ENCODE assay signal across 10 cellular contexts in the genomic region with DNA sequence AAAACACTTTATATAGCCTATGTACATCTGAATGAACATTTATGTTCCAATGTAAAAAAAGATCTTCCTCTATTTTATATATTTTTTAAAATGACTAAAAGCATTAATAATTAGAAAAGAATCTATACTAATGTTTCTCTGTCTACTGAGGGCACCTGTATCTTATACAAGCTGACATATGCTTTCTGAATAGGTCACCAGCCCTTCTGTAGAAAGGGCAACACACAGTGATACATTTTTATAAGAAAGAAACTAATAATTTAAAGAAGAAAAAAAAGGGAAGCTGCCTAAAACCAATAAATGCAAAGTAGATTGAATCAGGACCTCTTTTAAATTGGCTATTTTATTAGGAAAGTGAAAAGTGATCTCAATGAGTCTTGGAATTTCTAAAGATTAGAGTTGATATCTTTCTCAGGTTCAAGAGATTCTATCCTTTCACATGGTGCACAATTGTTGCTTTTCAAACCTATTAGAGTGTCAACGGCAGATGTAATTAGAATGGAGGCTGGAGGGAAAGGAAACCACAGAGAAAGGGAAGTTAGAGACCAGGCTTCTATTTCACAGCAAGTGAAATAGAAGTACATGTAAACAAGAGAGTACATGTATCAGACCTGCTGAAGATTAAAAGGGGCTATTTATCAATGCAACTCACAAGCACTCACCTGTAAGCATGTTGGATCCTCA. TPM values are rescaled to one million over a fixed set of nuclear protein-coding genes. Genes with fewer than 3 reads are reported as not detected.
DNase-seq lines count a peak whose midpoint lies in the region; ATAC-seq, FAIRE-seq and TF ChIP-seq lines count a peak whose summit lies in the region.
"Had no signal": no experiment of that assay in that cellular context is flagged by ENCODE, and none has a peak within 500 bp of the region (broad histone marks: within the 10 kb centered on the region; RNA-seq: fewer than 3 reads in every experiment).

No MANE protein-coding gene starts in this region.

- H3K9me3 ChIP-seq in pancreas (no peaks in the 10 kb centered on the region), Peyer's patch (no peaks in the 10 kb centered on the region)
- H3K9me3 ChIP-seq: A549 had no signal

- 84 to 89% methylated on average over 1 of the region's 1 CpG for WGBS in pancreas, 2 donors

- peaks cover 47% of the 10 kb centered on the region for H3K4me1 Mint-ChIP-seq in activated CD4-positive, alpha-beta T cell treated with anti-CD3 and anti-CD28 coated beads, Interleukin-2, amount 10 ng/mL, durations not matched to agents 24 days and 14 days
- peaks cover 28% of the 10 kb centered on the region for H3K4me1 Mint-ChIP-seq in MCF 10A (ENCODE audit: insufficient read depth, unreplicated experiment)

- H3K4me1 ChIP-seq in pancreas (peaks cover 0 to 12% (median 11%) of the 10 kb centered on the region in 3 donors), Peyer's patch (peaks cover 0 to 26% (median 4%) of the 10 kb centered on the region in 4 donors)

- ATAC-seq in HG02870 (IDR thresholded peaks at IDR 0.05; ENCODE audit: unreplicated experiment): peak; percentile 75
- no peak for ATAC-seq in pancreas
- ATAC-seq: A549 had no signal

- no peak for DNase-seq in activated CD4-positive, alpha-beta T cell treated with anti-CD3 and anti-CD28 coated beads, Interleukin-2, amount 10 ng/mL, durations not matched to agents 24 days and 14 days
- no peak for DNase-seq in activated CD4-positive, alpha-beta T cell treated with anti-CD3 and anti-CD28 coated beads, Interleukin-2, amount 50 U/mL, for 4 hours
- DNase-seq in NAMALWA (ENCODE audit: low spot score) (peak; percentile 89), pancreas (no peak), MCF 10A (ENCODE audit: unreplicated experiment) (no peak), AG08395 (ENCODE audit: low spot score) (no peak), Peyer's patch (no peak)

- CTCF ChIA-PET in MCF 10A (lab: Yijun Ruan, JAX): no interaction called here

- no peaks in the 10 kb centered on the region for H3K27me3 ChIP-seq in pancreas
- H3K27me3 ChIP-seq in Peyer's patch: no peaks in the 10 kb centered on the region

- H3K36me3 Mint-ChIP-seq in activated CD4-positive, alpha-beta T cell treated with anti-CD3 and anti-CD28 coated beads, Interleukin-2, amount 10 ng/mL, durations not matched to agents 24 days and 14 days (ENCODE audit: low read depth): peaks cover 32% of the 10 kb centered on the region
- peaks cover 19% of the 10 kb centered on the region for H3K36me3 Mint-ChIP-seq in MCF 10A (ENCODE audit: insufficient read depth, unreplicated experiment)

- TF ChIP-seq CTCF in pancreas (IDR thresholded peaks at IDR 0.05) (no peak), MCF 10A (IDR thresholded peaks at IDR 0.05; ENCODE audit: unreplicated experiment) (no peak), Peyer's patch (IDR thresholded peaks at IDR 0.05) (no peak)

- H3K36me3 ChIP-seq in pancreas (peaks cover 0 to 2% (median 0%) of the 10 kb centered on the region in 3 donors), Peyer's patch (no peaks in the 10 kb centered on the region)

- peak overlapping the region; percentile 1 for H3K4me3 Mint-ChIP-seq in activated CD4-positive, alpha-beta T cell treated with anti-CD3 and anti-CD28 coated beads, Interleukin-2, amount 10 ng/mL, durations not matched to agents 24 days and 14 days
- no peak overlapping the region for H3K4me3 Mint-ChIP-seq in MCF 10A (ENCODE audit: unreplicated experiment)

- H3K27ac Mint-ChIP-seq in activated CD4-positive, alpha-beta T cell treated with anti-CD3 and anti-CD28 coated beads, Interleukin-2, amount 10 ng/mL, durations not matched to agents 24 days and 14 days: peak overlapping the region; percentile 2
- no peak overlapping the region for H3K27ac Mint-ChIP-seq in MCF 10A (ENCODE audit: low read depth, unreplicated experiment)

- FAIRE-seq in pancreas (lab: Jason Lieb, UNC): peak; percentile 66
- FAIRE-seq: A549, TTC549 had no signal

- H3K27ac ChIP-seq in pancreas (no peak overlapping the region), Peyer's patch (peak overlapping the region in 2 of 4 donors; percentile 5 to 74)
- H3K27ac ChIP-seq: A549 had no signal

- intact Hi-C loops in activated CD4-positive, alpha-beta T cell treated with anti-CD3 and anti-CD28 coated beads, Interleukin-2, amount 10 ng/mL, durations not matched to agents 24 days and 14 days (cut with micrococcal nuclease): loop anchor here (10.0 kb wide), 1 partner anchor 1326 kb away; the partner anchor contains the start of gene BPGM
- intact Hi-C loops in pancreas (cut with DNase I) (no loop called here), MCF 10A (cut with micrococcal nuclease) (no loop called here)

- no peaks in the 10 kb centered on the region for H3K9me3 Mint-ChIP-seq in activated CD4-positive, alpha-beta T cell treated with anti-CD3 and anti-CD28 coated beads, Interleukin-2, amount 10 ng/mL, durations not matched to agents 24 days and 14 days
- H3K9me3 Mint-ChIP-seq in MCF 10A (ENCODE audit: unreplicated experiment): no peaks in the 10 kb centered on the region

- H3K4me3 ChIP-seq in pancreas (no peak overlapping the region), Peyer's patch (no peak overlapping the region)
- H3K4me3 ChIP-seq: A549 had no signal

- no peak for TF ChIP-seq POLR2A in Peyer's patch (IDR thresholded peaks at IDR 0.05)

- no TSS peak for BruUV-seq in MCF 10A (replicated peaks; lab: Mats Ljungman, UMichigan)

- no peaks in the 10 kb centered on the region for H3K27me3 Mint-ChIP-seq in activated CD4-positive, alpha-beta T cell treated with anti-CD3 and anti-CD28 coated beads, Interleukin-2, amount 10 ng/mL, durations not matched to agents 24 days and 14 days
- H3K27me3 Mint-ChIP-seq in MCF 10A (ENCODE audit: insufficient read depth, unreplicated experiment): no peaks in the 10 kb centered on the region

- POLR2A ChIA-PET in MCF 10A (lab: Yijun Ruan, JAX): interaction anchor here (0.6 kb wide), 1 partner anchor 114 kb away, joined by 3 read pairs; no protein-coding TSS in a partner anchor

RNA-seq across cellular contexts. Expression of gene MTPN, which starts 6.3 kb away (rescaled TPM):
- total RNA-seq in activated CD4-positive, alpha-beta T cell treated with anti-CD3 and anti-CD28 coated beads, Interleukin-2, amount 10 ng/mL, durations not matched to agents 24 days and 14 days: 121 and 126 TPM in 2 replicates
- total RNA-seq in pancreas: 10 to 100 TPM; 12.8 to 45.1 (median 24.4) TPM
- polyA plus RNA-seq in pancreas: 10 to 100 TPM; 10.8 to 21.0 TPM
- 153 and 178 TPM in 2 replicates for total RNA-seq in MCF 10A (2022)
- total RNA-seq in Peyer's patch: 10 to 100 TPM; 39.4 to 74.3 (median 62.9) TPM
